Comparison of ENCODE assay signal across 12 cellular contexts in the genomic region with DNA sequence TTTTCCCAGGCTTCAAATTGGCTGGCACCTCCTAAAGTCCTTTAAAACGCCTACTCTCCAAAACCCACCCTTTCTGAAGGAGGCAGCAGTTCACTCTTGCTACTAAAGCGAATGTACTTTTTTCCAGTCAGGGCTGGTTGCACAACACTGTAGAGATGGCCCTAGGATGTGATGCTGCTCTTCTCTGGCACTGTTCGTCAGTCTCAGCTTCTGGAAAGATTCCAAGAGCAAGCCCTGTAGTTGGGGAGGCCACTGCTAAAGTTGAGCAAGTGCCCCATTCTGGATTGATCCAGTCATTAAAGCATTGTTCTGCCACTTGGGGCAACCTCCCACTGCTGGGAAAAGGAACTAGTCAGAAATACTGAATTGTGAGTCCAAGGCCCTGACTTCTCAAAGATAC. TPM values are rescaled to one million over a fixed set of nuclear protein-coding genes. Genes with fewer than 3 reads are reported as not detected.
DNase-seq lines count a peak whose midpoint lies in the region; ATAC-seq and TF ChIP-seq lines count a peak whose summit lies in the region.
"Had no signal": no experiment of that assay in that cellular context is flagged by ENCODE, and none has a peak within 500 bp of the region (broad histone marks: within the 10 kb centered on the region; RNA-seq: fewer than 3 reads in every experiment).

No MANE protein-coding gene starts in this region.

- no peak overlapping the region for H2AFZ ChIP-seq in mesenchymal stem cell (ENCODE audit: low read depth, low read length)

- no peak overlapping the region for H3K9ac ChIP-seq in mesenchymal stem cell (ENCODE audit: low read length)
- H3K9ac ChIP-seq: KMS-11 had no signal

- H3K4me1 ChIP-seq in heart left ventricle: peaks cover 0 to 33% (median 6%) of the 10 kb centered on the region in 12 donors
- peaks cover 2% of the 10 kb centered on the region for H3K4me1 ChIP-seq in mesenchymal stem cell (ENCODE audit: control insufficient read depth, insufficient read depth, low read depth, low read length)
- H3K4me1 ChIP-seq in upper lobe of right lung: no peaks in the 10 kb centered on the region

- H3K27me3 ChIP-seq in heart left ventricle (no peaks in the 10 kb centered on the region), mesenchymal stem cell (ENCODE audit: control insufficient read depth in 1 of 2, insufficient read depth in 1 of 2, low read length in 2 of 2) (no peaks in the 10 kb centered on the region), upper lobe of right lung (no peaks in the 10 kb centered on the region), MG63 (no peaks in the 10 kb centered on the region)

- in situ Hi-C loops in ACHN (cut with HindIII; ENCODE audit: low pct_ligation_motif_present, low pct_unique_long_range_greater_than_20kb, low sequenced_read_pairs): no loop called here

- H4K91ac ChIP-seq in mesenchymal stem cell (ENCODE audit: low read length): no peak overlapping the region

- DNase-seq in heart left ventricle (no peak), cardiac septum (ENCODE audit: low spot score) (no peak), fibroblast of pulmonary artery (ENCODE audit: low read depth) (peak; percentile 88), mesenchymal stem cell (peak; percentile 22), upper lobe of right lung (no peak), coronary artery (ENCODE audit: low spot score) (no peak), ACHN (no peak), MG63 (no peak)
- DNase-seq: NCI-H1930, NCI-H526, T-helper 2 cell had no signal

- TF ChIP-seq CTCF in heart left ventricle (IDR thresholded peaks at IDR 0.05): no peak
- TF ChIP-seq CTCF in fibroblast of pulmonary artery (IDR thresholded peaks at IDR 0.05; ENCODE audit: low read length, missing control alignments): peak; percentile 7
- TF ChIP-seq CTCF in upper lobe of right lung (IDR thresholded peaks at IDR 0.05): no peak
- no peak for TF ChIP-seq CTCF in coronary artery (IDR thresholded peaks at IDR 0.05)

- H3K14ac ChIP-seq in mesenchymal stem cell (ENCODE audit: low read length in 2 of 2): no peak overlapping the region

- H3K23ac ChIP-seq in mesenchymal stem cell (ENCODE audit: low read length in 2 of 2): no peak overlapping the region

- H2BK12ac ChIP-seq in mesenchymal stem cell (ENCODE audit: low read length in 2 of 2): no peak overlapping the region

- ATAC-seq in heart left ventricle (peak in 3 of 4 donors; percentile 58 to 79 (median 78)), upper lobe of right lung (peak; percentile 44)

- no peak overlapping the region for H4K8ac ChIP-seq in mesenchymal stem cell (ENCODE audit: low read length)

- H2BK5ac ChIP-seq in mesenchymal stem cell (ENCODE audit: low read depth, low read length, poor library complexity, severe bottlenecking): no peak overlapping the region

- H2BK15ac ChIP-seq in mesenchymal stem cell (ENCODE audit: low read depth, poor library complexity, severe bottlenecking): no peak overlapping the region

- no peaks in the 10 kb centered on the region for H3K9me3 ChIP-seq in heart left ventricle
- H3K9me3 ChIP-seq in mesenchymal stem cell (ENCODE audit: control insufficient read depth, low read length): no peaks in the 10 kb centered on the region
- H3K9me3 ChIP-seq in upper lobe of right lung: no peaks in the 10 kb centered on the region
- no peaks in the 10 kb centered on the region for H3K9me3 ChIP-seq in MG63

- intact Hi-C loops in heart left ventricle (cut with DNase I): no loop called here
- intact Hi-C loops in cardiac septum (cut with DNase I): no loop called here
- intact Hi-C loops in upper lobe of right lung (cut with DNase I): no loop called here

- no peak for TF ChIP-seq POLR2A in heart left ventricle (IDR thresholded peaks at IDR 0.05)

- no peak overlapping the region for H2AK5ac ChIP-seq in mesenchymal stem cell (ENCODE audit: low read length, severe bottlenecking)

- H3K27ac ChIP-seq in heart left ventricle (peak overlapping the region in 3 of 12 donors; percentile 17 to 52 (median 33)), mesenchymal stem cell (ENCODE audit: low read length, poor library complexity, severe bottlenecking) (no peak overlapping the region), upper lobe of right lung (no peak overlapping the region), coronary artery (no peak overlapping the region)
- H3K27ac ChIP-seq: KMS-11 had no signal

- H3K4ac ChIP-seq in mesenchymal stem cell (ENCODE audit: low read depth in 1 of 2, low read length in 2 of 2): no peak overlapping the region

- 34 to 58% (median 54%) methylated on average over 3 of the region's 3 CpGs for WGBS in heart left ventricle, 4 donors
- WGBS in mesenchymal stem cell: 90% methylated on average over 3 of the region's 3 CpGs

- H3K36me3 ChIP-seq in heart left ventricle (peaks cover 0 to 100% (median 99%) of the 10 kb centered on the region in 9 donors), mesenchymal stem cell (ENCODE audit: control insufficient read depth in 1 of 2, insufficient read depth in 2 of 2, low read depth in 1 of 2, low read length in 2 of 2) (peaks cover 35 to 92% of the 10 kb centered on the region in 2 experiments), upper lobe of right lung (peaks cover 93% of the 10 kb centered on the region), MG63 (peaks cover 20% of the 10 kb centered on the region)

- H3K18ac ChIP-seq in mesenchymal stem cell (ENCODE audit: low read depth in 1 of 2, low read length in 2 of 2): no peak overlapping the region

- no peak overlapping the region for H2BK120ac ChIP-seq in mesenchymal stem cell (ENCODE audit: low read depth, low read length)

- no peak overlapping the region for H3K4me3 ChIP-seq in heart left ventricle
- H3K4me3 ChIP-seq in fibroblast of pulmonary artery (replicated peaks; ENCODE audit: low read depth, low read length): no peak overlapping the region
- no peak overlapping the region for H3K4me3 ChIP-seq in mesenchymal stem cell (ENCODE audit: insufficient read depth in 1 of 2, low read depth in 1 of 2, low read length in 2 of 2)
- H3K4me3 ChIP-seq in upper lobe of right lung: no peak overlapping the region
- no peak overlapping the region for H3K4me3 ChIP-seq in coronary artery
- no peak overlapping the region for H3K4me3 ChIP-seq in MG63

- no peak overlapping the region for H3K4me2 ChIP-seq in mesenchymal stem cell (ENCODE audit: low read length, poor library complexity, severe bottlenecking)
- H3K4me2 ChIP-seq: KMS-11 had no signal

- H3K79me1 ChIP-seq in mesenchymal stem cell (replicated peaks; ENCODE audit: low read length, poor library complexity, severe bottlenecking): peaks cover 29% of the 10 kb centered on the region

RNA-seq across cellular contexts. Expression of a gene that starts 28.5 kb away (rescaled TPM):
- total RNA-seq in heart left ventricle (1 to 10 TPM; 1.3 to 4.4 (median 2.2) TPM), cardiac septum (3.6 TPM), upper lobe of right lung (0.96 TPM)
- 1 to 10 TPM; 1.3 to 1.8 TPM for polyA plus RNA-seq in heart left ventricle
- polyA plus RNA-seq in mesenchymal stem cell (2013, experiment 1 of 2): 0.10 TPM
- polyA plus RNA-seq in mesenchymal stem cell (2013, experiment 2 of 2): 0.14 TPM
- total RNA-seq in MG63 (2014; rRNA removed; shearing (Covaris generic); ENCODE audit: low replicate concordance): not detected in 2 replicates

Comparison
In these comparisons a context has a peak if more than half of its experiments do, and no peak if none do; other contexts are left out.
1. DNase-seq: peak in fibroblast of pulmonary artery (single experiment) and mesenchymal stem cell (single experiment); none in heart left ventricle (0 of 5), cardiac septum (single experiment), upper lobe of right lung (single experiment), coronary artery (single experiment), ACHN (single experiment) and MG63 (single experiment).